In genomic region chr10:130110236-130111114, GRCh38 we compare ENCODE assay signal across 1 cellular context.
TF ChIP-seq lines count a peak whose summit lies in the region.

C10orf143 (minus strand) TSS chr10:130110830; CDS start chr10:130110772, 58 bp downstream.

TF ChIP-seq in HEK293, 187 proteins besides CTCF, POLR2A, EP300 and RAD21 (continued from another document and continues in another):
- peak; percentile 81 for TF ChIP-seq ZNF2 (tag by site-specific recombination; IDR thresholded peaks at IDR 0.05)
- TF ChIP-seq INSM2 (tag by site-specific recombination; IDR thresholded peaks at IDR 0.05) = peak; percentile 61
- TF ChIP-seq, protein P1, sequence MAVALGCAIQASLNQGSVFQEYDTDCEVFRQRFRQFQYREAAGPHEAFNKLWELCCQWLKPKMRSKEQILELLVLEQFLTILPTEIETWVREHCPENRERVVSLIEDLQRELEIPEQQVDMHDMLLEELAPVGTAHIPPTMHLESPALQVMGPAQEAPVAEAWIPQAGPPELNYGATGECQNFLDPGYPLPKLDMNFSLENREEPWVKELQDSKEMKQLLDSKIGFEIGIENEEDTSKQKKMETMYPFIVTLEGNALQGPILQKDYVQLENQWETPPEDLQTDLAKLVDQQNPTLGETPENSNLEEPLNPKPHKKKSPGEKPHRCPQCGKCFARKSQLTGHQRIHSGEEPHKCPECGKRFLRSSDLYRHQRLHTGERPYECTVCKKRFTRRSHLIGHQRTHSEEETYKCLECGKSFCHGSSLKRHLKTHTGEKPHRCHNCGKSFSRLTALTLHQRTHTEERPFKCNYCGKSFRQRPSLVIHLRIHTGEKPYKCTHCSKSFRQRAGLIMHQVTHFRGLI (tag by site-specific recombination; IDR thresholded peaks at IDR 0.05) = peak; percentile 25; the same call in 1 of the 2 replicates
- TF ChIP-seq ZFP69B (tag by site-specific recombination; IDR thresholded peaks at IDR 0.05) = peak; percentile 56; the same call in 1 of the 2 replicates
- peak; percentile 99 for TF ChIP-seq KLF16 (tag by site-specific recombination; IDR thresholded peaks at IDR 0.05)
- TF ChIP-seq, protein P2, sequence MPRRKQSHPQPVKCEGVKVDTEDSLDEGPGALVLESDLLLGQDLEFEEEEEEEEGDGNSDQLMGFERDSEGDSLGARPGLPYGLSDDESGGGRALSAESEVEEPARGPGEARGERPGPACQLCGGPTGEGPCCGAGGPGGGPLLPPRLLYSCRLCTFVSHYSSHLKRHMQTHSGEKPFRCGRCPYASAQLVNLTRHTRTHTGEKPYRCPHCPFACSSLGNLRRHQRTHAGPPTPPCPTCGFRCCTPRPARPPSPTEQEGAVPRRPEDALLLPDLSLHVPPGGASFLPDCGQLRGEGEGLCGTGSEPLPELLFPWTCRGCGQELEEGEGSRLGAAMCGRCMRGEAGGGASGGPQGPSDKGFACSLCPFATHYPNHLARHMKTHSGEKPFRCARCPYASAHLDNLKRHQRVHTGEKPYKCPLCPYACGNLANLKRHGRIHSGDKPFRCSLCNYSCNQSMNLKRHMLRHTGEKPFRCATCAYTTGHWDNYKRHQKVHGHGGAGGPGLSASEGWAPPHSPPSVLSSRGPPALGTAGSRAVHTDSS (tag by site-specific recombination; IDR thresholded peaks at IDR 0.05) = 0 out of 2 replicates have a peak, but pooled peaks have one; percentile 11
- TF ChIP-seq ZNF660 (tag by site-specific recombination; IDR thresholded peaks at IDR 0.05) = peak; percentile 86
- TF ChIP-seq ZNF501 (tag by site-specific recombination; IDR thresholded peaks at IDR 0.05) = peak; percentile 87
- no peak; the same call in 1 of the 2 replicates for TF ChIP-seq ZFP37 (tag by site-specific recombination; IDR thresholded peaks at IDR 0.05)
- TF ChIP-seq ZSCAN5A (tag by site-specific recombination; IDR thresholded peaks at IDR 0.05) = peak; percentile 95
- no peak for TF ChIP-seq ZNF155 (tag by site-specific recombination; IDR thresholded peaks at IDR 0.05)
- TF ChIP-seq, protein P3, sequence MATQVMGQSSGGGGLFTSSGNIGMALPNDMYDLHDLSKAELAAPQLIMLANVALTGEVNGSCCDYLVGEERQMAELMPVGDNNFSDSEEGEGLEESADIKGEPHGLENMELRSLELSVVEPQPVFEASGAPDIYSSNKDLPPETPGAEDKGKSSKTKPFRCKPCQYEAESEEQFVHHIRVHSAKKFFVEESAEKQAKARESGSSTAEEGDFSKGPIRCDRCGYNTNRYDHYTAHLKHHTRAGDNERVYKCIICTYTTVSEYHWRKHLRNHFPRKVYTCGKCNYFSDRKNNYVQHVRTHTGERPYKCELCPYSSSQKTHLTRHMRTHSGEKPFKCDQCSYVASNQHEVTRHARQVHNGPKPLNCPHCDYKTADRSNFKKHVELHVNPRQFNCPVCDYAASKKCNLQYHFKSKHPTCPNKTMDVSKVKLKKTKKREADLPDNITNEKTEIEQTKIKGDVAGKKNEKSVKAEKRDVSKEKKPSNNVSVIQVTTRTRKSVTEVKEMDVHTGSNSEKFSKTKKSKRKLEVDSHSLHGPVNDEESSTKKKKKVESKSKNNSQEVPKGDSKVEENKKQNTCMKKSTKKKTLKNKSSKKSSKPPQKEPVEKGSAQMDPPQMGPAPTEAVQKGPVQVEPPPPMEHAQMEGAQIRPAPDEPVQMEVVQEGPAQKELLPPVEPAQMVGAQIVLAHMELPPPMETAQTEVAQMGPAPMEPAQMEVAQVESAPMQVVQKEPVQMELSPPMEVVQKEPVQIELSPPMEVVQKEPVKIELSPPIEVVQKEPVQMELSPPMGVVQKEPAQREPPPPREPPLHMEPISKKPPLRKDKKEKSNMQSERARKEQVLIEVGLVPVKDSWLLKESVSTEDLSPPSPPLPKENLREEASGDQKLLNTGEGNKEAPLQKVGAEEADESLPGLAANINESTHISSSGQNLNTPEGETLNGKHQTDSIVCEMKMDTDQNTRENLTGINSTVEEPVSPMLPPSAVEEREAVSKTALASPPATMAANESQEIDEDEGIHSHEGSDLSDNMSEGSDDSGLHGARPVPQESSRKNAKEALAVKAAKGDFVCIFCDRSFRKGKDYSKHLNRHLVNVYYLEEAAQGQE (tag by site-specific recombination; IDR thresholded peaks at IDR 0.05) = peak; percentile 59
- no peak for TF ChIP-seq ZNF239 (tag by site-specific recombination; IDR thresholded peaks at IDR 0.05)
- TF ChIP-seq, protein P4, sequence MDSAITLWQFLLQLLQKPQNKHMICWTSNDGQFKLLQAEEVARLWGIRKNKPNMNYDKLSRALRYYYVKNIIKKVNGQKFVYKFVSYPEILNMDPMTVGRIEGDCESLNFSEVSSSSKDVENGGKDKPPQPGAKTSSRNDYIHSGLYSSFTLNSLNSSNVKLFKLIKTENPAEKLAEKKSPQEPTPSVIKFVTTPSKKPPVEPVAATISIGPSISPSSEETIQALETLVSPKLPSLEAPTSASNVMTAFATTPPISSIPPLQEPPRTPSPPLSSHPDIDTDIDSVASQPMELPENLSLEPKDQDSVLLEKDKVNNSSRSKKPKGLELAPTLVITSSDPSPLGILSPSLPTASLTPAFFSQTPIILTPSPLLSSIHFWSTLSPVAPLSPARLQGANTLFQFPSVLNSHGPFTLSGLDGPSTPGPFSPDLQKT (IDR thresholded peaks at IDR 0.05; ENCODE audit: borderline replicate concordance, low read depth, low read length) = peak; percentile 80
- TF ChIP-seq, protein P5, sequence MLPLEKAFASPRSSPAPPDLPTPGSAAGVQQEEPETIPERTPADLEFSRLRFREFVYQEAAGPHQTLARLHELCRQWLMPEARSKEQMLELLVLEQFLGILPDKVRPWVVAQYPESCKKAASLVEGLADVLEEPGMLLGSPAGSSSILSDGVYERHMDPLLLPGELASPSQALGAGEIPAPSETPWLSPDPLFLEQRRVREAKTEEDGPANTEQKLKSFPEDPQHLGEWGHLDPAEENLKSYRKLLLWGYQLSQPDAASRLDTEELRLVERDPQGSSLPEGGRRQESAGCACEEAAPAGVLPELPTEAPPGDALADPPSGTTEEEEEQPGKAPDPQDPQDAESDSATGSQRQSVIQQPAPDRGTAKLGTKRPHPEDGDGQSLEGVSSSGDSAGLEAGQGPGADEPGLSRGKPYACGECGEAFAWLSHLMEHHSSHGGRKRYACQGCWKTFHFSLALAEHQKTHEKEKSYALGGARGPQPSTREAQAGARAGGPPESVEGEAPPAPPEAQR (tag by site-specific recombination; IDR thresholded peaks at IDR 0.05) = no peak
- peak; percentile 36; the same call in 1 of the 2 replicates for TF ChIP-seq ZBTB10 (tag by site-specific recombination; IDR thresholded peaks at IDR 0.05)
- TF ChIP-seq ZNF791 (tag by site-specific recombination; IDR thresholded peaks at IDR 0.05) = no peak
- TF ChIP-seq, protein P6, sequence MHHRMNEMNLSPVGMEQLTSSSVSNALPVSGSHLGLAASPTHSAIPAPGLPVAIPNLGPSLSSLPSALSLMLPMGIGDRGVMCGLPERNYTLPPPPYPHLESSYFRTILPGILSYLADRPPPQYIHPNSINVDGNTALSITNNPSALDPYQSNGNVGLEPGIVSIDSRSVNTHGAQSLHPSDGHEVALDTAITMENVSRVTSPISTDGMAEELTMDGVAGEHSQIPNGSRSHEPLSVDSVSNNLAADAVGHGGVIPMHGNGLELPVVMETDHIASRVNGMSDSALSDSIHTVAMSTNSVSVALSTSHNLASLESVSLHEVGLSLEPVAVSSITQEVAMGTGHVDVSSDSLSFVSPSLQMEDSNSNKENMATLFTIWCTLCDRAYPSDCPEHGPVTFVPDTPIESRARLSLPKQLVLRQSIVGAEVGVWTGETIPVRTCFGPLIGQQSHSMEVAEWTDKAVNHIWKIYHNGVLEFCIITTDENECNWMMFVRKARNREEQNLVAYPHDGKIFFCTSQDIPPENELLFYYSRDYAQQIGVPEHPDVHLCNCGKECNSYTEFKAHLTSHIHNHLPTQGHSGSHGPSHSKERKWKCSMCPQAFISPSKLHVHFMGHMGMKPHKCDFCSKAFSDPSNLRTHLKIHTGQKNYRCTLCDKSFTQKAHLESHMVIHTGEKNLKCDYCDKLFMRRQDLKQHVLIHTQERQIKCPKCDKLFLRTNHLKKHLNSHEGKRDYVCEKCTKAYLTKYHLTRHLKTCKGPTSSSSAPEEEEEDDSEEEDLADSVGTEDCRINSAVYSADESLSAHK (tag by site-specific recombination; IDR thresholded peaks at IDR 0.05) = peak; percentile 24; the same call in 1 of the 2 replicates
- peak; percentile 95 for TF ChIP-seq KLF10 (tag by site-specific recombination; IDR thresholded peaks at IDR 0.05)
- peak; percentile 78 for TF ChIP-seq ZBTB48 (tag by site-specific recombination; IDR thresholded peaks at IDR 0.05)
- TF ChIP-seq, protein P7, sequence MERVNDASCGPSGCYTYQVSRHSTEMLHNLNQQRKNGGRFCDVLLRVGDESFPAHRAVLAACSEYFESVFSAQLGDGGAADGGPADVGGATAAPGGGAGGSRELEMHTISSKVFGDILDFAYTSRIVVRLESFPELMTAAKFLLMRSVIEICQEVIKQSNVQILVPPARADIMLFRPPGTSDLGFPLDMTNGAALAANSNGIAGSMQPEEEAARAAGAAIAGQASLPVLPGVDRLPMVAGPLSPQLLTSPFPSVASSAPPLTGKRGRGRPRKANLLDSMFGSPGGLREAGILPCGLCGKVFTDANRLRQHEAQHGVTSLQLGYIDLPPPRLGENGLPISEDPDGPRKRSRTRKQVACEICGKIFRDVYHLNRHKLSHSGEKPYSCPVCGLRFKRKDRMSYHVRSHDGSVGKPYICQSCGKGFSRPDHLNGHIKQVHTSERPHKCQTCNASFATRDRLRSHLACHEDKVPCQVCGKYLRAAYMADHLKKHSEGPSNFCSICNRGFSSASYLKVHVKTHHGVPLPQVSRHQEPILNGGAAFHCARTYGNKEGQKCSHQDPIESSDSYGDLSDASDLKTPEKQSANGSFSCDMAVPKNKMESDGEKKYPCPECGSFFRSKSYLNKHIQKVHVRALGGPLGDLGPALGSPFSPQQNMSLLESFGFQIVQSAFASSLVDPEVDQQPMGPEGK (tag by site-specific recombination; IDR thresholded peaks at IDR 0.05) = peak; percentile 61
- no peak for TF ChIP-seq ZNF837 (tag by site-specific recombination; IDR thresholded peaks at IDR 0.05)
- TF ChIP-seq ZNF324 (tag by site-specific recombination; IDR thresholded peaks at IDR 0.05) = peak; percentile 92
- peak; percentile 97 for TF ChIP-seq KLF1 (tag by site-specific recombination; IDR thresholded peaks at IDR 0.05)
- peak; percentile 87 for TF ChIP-seq BCL11A (tag by site-specific recombination; IDR thresholded peaks at IDR 0.05; ENCODE audit: low read depth)
- no peak for TF ChIP-seq ZNF138 (tag by site-specific recombination; IDR thresholded peaks at IDR 0.05; ENCODE audit: borderline replicate concordance)
- TF ChIP-seq ZNF600 (tag by site-specific recombination; IDR thresholded peaks at IDR 0.05) = peak; percentile 94
- no peak for TF ChIP-seq ZNF169 (tag by site-specific recombination; IDR thresholded peaks at IDR 0.05)
- peak; percentile 75 for TF ChIP-seq SP2 (tag by site-specific recombination; IDR thresholded peaks at IDR 0.05)
- peak; percentile 40 for TF ChIP-seq GLIS1 (tag by site-specific recombination; IDR thresholded peaks at IDR 0.05)
- TF ChIP-seq ZNF704 (tag by site-specific recombination; IDR thresholded peaks at IDR 0.05) = peak; percentile 86
- peak; percentile 97 for TF ChIP-seq BCL11B (tag by site-specific recombination; IDR thresholded peaks at IDR 0.05; ENCODE audit: low read depth)
- TF ChIP-seq SP3 (tag by site-specific recombination; IDR thresholded peaks at IDR 0.05) = peak; percentile 98
